32 cellular contexts compared by ENCODE assay signal in the genomic region with DNA sequence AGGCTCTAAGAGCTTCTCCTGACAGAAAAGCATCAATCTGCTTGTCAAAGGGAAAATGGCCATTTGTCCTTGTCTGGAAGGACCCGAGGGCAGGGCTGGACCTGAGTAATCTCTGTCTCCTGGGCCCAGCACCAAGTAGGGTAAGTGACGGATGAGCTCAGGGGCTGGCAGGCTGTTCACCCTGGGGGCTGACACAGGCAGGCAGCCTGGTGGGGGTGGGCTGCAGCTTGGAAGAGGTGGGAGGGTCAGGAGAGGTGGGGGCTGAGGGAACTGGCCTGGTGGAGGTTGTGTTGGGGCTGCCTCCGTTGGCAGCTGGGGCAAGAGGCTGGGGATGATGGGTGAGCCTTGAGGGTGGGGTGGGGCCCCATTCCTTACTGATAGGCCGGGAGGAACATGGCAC.
"Had no signal": no experiment of that assay in that cellular context is flagged by ENCODE, and none has a peak within 500 bp of the region (broad histone marks: within the 10 kb centered on the region; RNA-seq: fewer than 3 reads in every experiment).

No MANE protein-coding gene starts in this region.

- H3K27ac ChIP-seq: ascending aorta, esophagus muscularis mucosa, foreskin keratinocyte, heart right ventricle, left ventricle myocardium inferior, neutrophil, skin epidermis, stomach, suprapubic skin, tibial artery, VCaP had no signal

- H3K27ac Mint-ChIP-seq: activated naive CD4-positive, alpha-beta T cell treated with anti-CD3 and anti-CD28 coated beads, Interleukin-2, amount 10 ng/mL, durations not matched to agents 7 days and 5 days; activated naive CD8-positive, alpha-beta T cell treated with anti-CD3 and anti-CD28 coated beads, Interleukin-2, amount 10 ng/mL, durations not matched to agents 7 days and 5 days; activated T-cell treated with anti-CD3 and anti-CD28 coated beads, Interleukin-2, amount 50 U/mL, for 24 hours; effector memory CD8-positive, alpha-beta T cell; natural killer cell treated with Interleukin-12 subunit alpha and Interleukin-12 subunit beta and Interleukin-15 and Interleukin-18, amount 100 ng/mL, for 72 hours; stimulated activated naive B cell treated with anti-CD40 and anti-IgM and Interleukin-4, amounts not matched to agents 10 μg/mL and 1 μg/mL and 100 μg/mL, for 72 hours; T-helper 1 cell treated with Interleukin-12 subunit alpha and Interleukin-12 subunit beta and Interleukin-4 antibody, amounts not matched to agents 30 μg/mL and 1 μg/mL, for 36 hours had no signal

- ATAC-seq: activated CD4-positive, CD25-positive, alpha-beta regulatory T cell treated with anti-CD3 and anti-CD28 coated beads, Interleukin-2, amount 50 U/mL, for 24 hours; effector memory CD8-positive, alpha-beta T cell; foreskin keratinocyte; heart right ventricle; mucosa of descending colon; sciatic nerve; stimulated activated naive B cell treated with anti-CD40 and anti-IgM and Interleukin-4, amounts not matched to agents 10 μg/mL and 1 μg/mL and 100 μg/mL, for 72 hours had no signal

- H3K4me1 Mint-ChIP-seq: activated naive CD4-positive, alpha-beta T cell treated with anti-CD3 and anti-CD28 coated beads, Interleukin-2, amount 10 ng/mL, durations not matched to agents 7 days and 5 days; activated naive CD8-positive, alpha-beta T cell treated with anti-CD3 and anti-CD28 coated beads, Interleukin-2, amount 10 ng/mL, durations not matched to agents 7 days and 5 days; stimulated activated naive B cell treated with anti-CD40 and anti-IgM and Interleukin-4, amounts not matched to agents 10 μg/mL and 1 μg/mL and 100 μg/mL, for 72 hours had no signal

- H3K36me3 Mint-ChIP-seq: activated naive CD4-positive, alpha-beta T cell treated with anti-CD3 and anti-CD28 coated beads, Interleukin-2, amount 10 ng/mL, durations not matched to agents 7 days and 5 days; activated naive CD8-positive, alpha-beta T cell treated with anti-CD3 and anti-CD28 coated beads, Interleukin-2, amount 10 ng/mL, durations not matched to agents 7 days and 5 days; brain; natural killer cell treated with Interleukin-12 subunit alpha and Interleukin-12 subunit beta and Interleukin-15 and Interleukin-18, amount 100 ng/mL, for 72 hours; stimulated activated naive B cell treated with anti-CD40 and anti-IgM and Interleukin-4, amounts not matched to agents 10 μg/mL and 1 μg/mL and 100 μg/mL, for 72 hours had no signal

- H3K9me3 Mint-ChIP-seq: activated naive CD4-positive, alpha-beta T cell treated with anti-CD3 and anti-CD28 coated beads, Interleukin-2, amount 10 ng/mL, durations not matched to agents 7 days and 5 days; activated naive CD8-positive, alpha-beta T cell treated with anti-CD3 and anti-CD28 coated beads, Interleukin-2, amount 10 ng/mL, durations not matched to agents 7 days and 5 days; activated T-cell treated with anti-CD3 and anti-CD28 coated beads, Interleukin-2, amount 50 U/mL, for 24 hours; effector memory CD8-positive, alpha-beta T cell; natural killer cell treated with Interleukin-12 subunit alpha and Interleukin-12 subunit beta and Interleukin-15 and Interleukin-18, amount 100 ng/mL, for 72 hours; stimulated activated naive B cell treated with anti-CD40 and anti-IgM and Interleukin-4, amounts not matched to agents 10 μg/mL and 1 μg/mL and 100 μg/mL, for 72 hours; T-helper 1 cell treated with Interleukin-12 subunit alpha and Interleukin-12 subunit beta and Interleukin-4 antibody, amounts not matched to agents 30 μg/mL and 1 μg/mL, for 36 hours had no signal

- H3K4me3 Mint-ChIP-seq: activated naive CD4-positive, alpha-beta T cell treated with anti-CD3 and anti-CD28 coated beads, Interleukin-2, amount 10 ng/mL, durations not matched to agents 7 days and 5 days; activated naive CD8-positive, alpha-beta T cell treated with anti-CD3 and anti-CD28 coated beads, Interleukin-2, amount 10 ng/mL, durations not matched to agents 7 days and 5 days; activated T-cell treated with anti-CD3 and anti-CD28 coated beads, Interleukin-2, amount 50 U/mL, for 24 hours; brain; effector memory CD8-positive, alpha-beta T cell; natural killer cell treated with Interleukin-12 subunit alpha and Interleukin-12 subunit beta and Interleukin-15 and Interleukin-18, amount 100 ng/mL, for 72 hours; stimulated activated naive B cell treated with anti-CD40 and anti-IgM and Interleukin-4, amounts not matched to agents 10 μg/mL and 1 μg/mL and 100 μg/mL, for 72 hours; T-helper 1 cell treated with Interleukin-12 subunit alpha and Interleukin-12 subunit beta and Interleukin-4 antibody, amounts not matched to agents 30 μg/mL and 1 μg/mL, for 36 hours had no signal

- DNase-seq: activated CD4-positive, alpha-beta T cell treated with anti-CD3 and anti-CD28 coated beads for 48 hours; activated CD4-positive, alpha-beta T cell treated with anti-CD3 and anti-CD28 coated beads, Interleukin-2, amount 50 U/mL, for 48 hours; activated CD8-positive, alpha-beta memory T cell treated with anti-CD3 and anti-CD28 coated beads for 24 hours; activated gamma-delta T cell; activated naive CD4-positive, alpha-beta T cell treated with anti-CD3 and anti-CD28 coated beads, Interleukin-2, amount 10 ng/mL, durations not matched to agents 7 days and 5 days; activated naive CD8-positive, alpha-beta T cell treated with anti-CD3 and anti-CD28 coated beads, Interleukin-2, amount 10 ng/mL, durations not matched to agents 7 days and 5 days; activated T-cell treated with anti-CD3 and anti-CD28 coated beads, Interleukin-2, amount 50 U/mL, for 24 hours; cortex of kidney; effector memory CD8-positive, alpha-beta T cell; foreskin keratinocyte; heart right ventricle; kidney glomerular epithelial cell; left ventricle myocardium inferior; mucosa of descending colon; stimulated activated CD4-positive, alpha-beta T cell treated with anti-CD3 and anti-CD28 coated beads, Interleukin-12 subunit alpha, Interleukin-12 subunit beta, amount 100 ng/mL, for 4 hours; stimulated activated CD4-positive, alpha-beta T cell treated with anti-CD3 and anti-CD28 coated beads, Interleukin-4, amount 100 ng/mL, for 4 hours; stimulated activated CD8-positive, alpha-beta memory T cell treated with anti-CD3 and anti-CD28 coated beads, Interleukin-4, amount 100 ng/mL, for 48 hours; stimulated activated naive B cell treated with anti-CD40 and anti-IgM and Interleukin-4, amounts not matched to agents 10 μg/mL and 1 μg/mL and 100 μg/mL, for 72 hours; stomach; T-helper 9 cell; tibial artery had no signal

- H3K4me3 ChIP-seq: ascending aorta, esophagus muscularis mucosa, heart right ventricle, left ventricle myocardium inferior, mucosa of descending colon, skin epidermis, stomach, suprapubic skin, tibial artery had no signal
